ENCODE assay signal across 8 cellular contexts in genomic region chr7:2729893-2730716, GRCh38. TPM values are rescaled to one million over a fixed set of nuclear protein-coding genes. Genes with fewer than 3 reads are reported as not detected.
DNase-seq lines count a peak whose midpoint lies in the region; TF ChIP-seq lines count a peak whose summit lies in the region.
"Had no signal": no experiment of that assay in that cellular context is flagged by ENCODE, and none has a peak within 500 bp of the region (broad histone marks: within the 10 kb centered on the region; RNA-seq: fewer than 3 reads in every experiment).

No MANE protein-coding gene starts in this region.

- POLR2A ChIA-PET in activated CD4-positive, alpha-beta memory T cell treated with anti-CD3 and anti-CD28 coated beads for 36 hours (lab: Charles Lee): no interaction called here

- H4K8ac ChIP-seq in neuronal stem cell (ENCODE audit: low read depth, low read length): no peak overlapping the region

- H3K27ac Mint-ChIP-seq in activated CD4-positive, alpha-beta memory T cell treated with anti-CD3 and anti-CD28 coated beads for 36 hours: no peak overlapping the region
- peak overlapping the region; percentile 43 for H3K27ac Mint-ChIP-seq in glutamatergic neuron (ENCODE audit: unreplicated experiment)

- peak; percentile 40 for TF ChIP-seq EP300 in transverse colon (IDR thresholded peaks at IDR 0.05; ENCODE audit: low read depth)

- H3K4me3 ChIP-seq in neuronal stem cell (ENCODE audit: low read length in 2 of 2): no peak overlapping the region
- no peak overlapping the region for H3K4me3 ChIP-seq in transverse colon

- no peaks in the 10 kb centered on the region for H3K9me3 Mint-ChIP-seq in activated CD4-positive, alpha-beta memory T cell treated with anti-CD3 and anti-CD28 coated beads for 36 hours
- peaks cover 11% of the 10 kb centered on the region for H3K9me3 Mint-ChIP-seq in glutamatergic neuron (ENCODE audit: unreplicated experiment)

- no peak for TF ChIP-seq POLR2A in transverse colon (IDR thresholded peaks at IDR 0.05)

- H3K4ac ChIP-seq in neuronal stem cell (ENCODE audit: low read length): no peak overlapping the region

- H2BK12ac ChIP-seq in neuronal stem cell (ENCODE audit: low read length): no peak overlapping the region

- CTCF ChIA-PET in activated CD4-positive, alpha-beta memory T cell treated with anti-CD3 and anti-CD28 coated beads for 36 hours (lab: Charles Lee): interaction anchor here (0.8 to 1.9 kb wide), 2 partner anchors 11 to 20 kb away, joined by 4 to 7 read pairs; no protein-coding TSS in a partner anchor

- no peaks in the 10 kb centered on the region for H3K27me3 Mint-ChIP-seq in activated CD4-positive, alpha-beta memory T cell treated with anti-CD3 and anti-CD28 coated beads for 36 hours
- peaks cover 13% of the 10 kb centered on the region for H3K27me3 Mint-ChIP-seq in glutamatergic neuron (ENCODE audit: unreplicated experiment)

- H3K4me3 Mint-ChIP-seq in activated CD4-positive, alpha-beta memory T cell treated with anti-CD3 and anti-CD28 coated beads for 36 hours: no peak overlapping the region
- H3K4me3 Mint-ChIP-seq in glutamatergic neuron (ENCODE audit: unreplicated experiment): peak overlapping the region; percentile 17

- no peak overlapping the region for H2AFZ ChIP-seq in neuronal stem cell (ENCODE audit: low read length)

- H3K79me1 ChIP-seq in neuronal stem cell (ENCODE audit: low read depth, low read length): no peaks in the 10 kb centered on the region

- H3K9me3 ChIP-seq in neuronal stem cell (replicated peaks in 1 of 2; ENCODE audit: control insufficient read depth in 2 of 2, insufficient read depth in 1 of 2, low read depth in 1 of 2, low read length in 2 of 2) (peaks cover 0 to 4% of the 10 kb centered on the region in 2 donors), transverse colon (no peaks in the 10 kb centered on the region)

- H3K9ac ChIP-seq in neuronal stem cell (ENCODE audit: low read depth, low read length, poor library complexity): peak overlapping the region; percentile 54

- no peak overlapping the region for H3K23ac ChIP-seq in neuronal stem cell (ENCODE audit: low read depth, low read length, poor library complexity)

- no peak overlapping the region for H2BK15ac ChIP-seq in neuronal stem cell (ENCODE audit: low read length)

- H3K36me3 Mint-ChIP-seq in activated CD4-positive, alpha-beta memory T cell treated with anti-CD3 and anti-CD28 coated beads for 36 hours: peaks cover 16% of the 10 kb centered on the region
- H3K36me3 Mint-ChIP-seq in glutamatergic neuron (ENCODE audit: unreplicated experiment): peaks cover 16% of the 10 kb centered on the region

- H3K27ac ChIP-seq in neuronal stem cell (replicated peaks; ENCODE audit: low read length) (no peak overlapping the region), transverse colon (peak overlapping the region; percentile 69 to 86 (median 78))

- no peaks in the 10 kb centered on the region for H3K27me3 ChIP-seq in neuronal stem cell (ENCODE audit: control insufficient read depth in 3 of 3, insufficient read depth in 3 of 3, low read depth in 1 of 3, low read length in 3 of 3)
- no peaks in the 10 kb centered on the region for H3K27me3 ChIP-seq in transverse colon

- intact Hi-C loops in activated CD4-positive, alpha-beta memory T cell treated with anti-CD3 and anti-CD28 coated beads for 36 hours (cut with micrococcal nuclease): no loop called here
- intact Hi-C loops in transverse colon (cut with DNase I; ENCODE audit: low total_unique reads): loop anchor here (2.0 kb wide), 1 partner anchor 77 kb away; no protein-coding TSS in a partner anchor

- no peak overlapping the region for H2AK5ac ChIP-seq in neuronal stem cell (ENCODE audit: low read depth, low read length)

- H3K4me1 ChIP-seq in neuronal stem cell (ENCODE audit: control insufficient read depth in 2 of 2, insufficient read depth in 1 of 2, low read depth in 1 of 2, low read length in 2 of 2) (peaks cover 3% of the 10 kb centered on the region in 2 donors), transverse colon (peaks cover 12 to 44% (median 28%) of the 10 kb centered on the region in 4 donors)

- H2BK120ac ChIP-seq in neuronal stem cell (ENCODE audit: low read depth, low read length): no peak overlapping the region

- no peak overlapping the region for H2BK5ac ChIP-seq in neuronal stem cell (ENCODE audit: low read length)

- no peak overlapping the region for H3K14ac ChIP-seq in neuronal stem cell (ENCODE audit: low read length)

- peak; percentile 5 for DNase-seq in activated CD4-positive, alpha-beta memory T cell treated with anti-CD3 and anti-CD28 coated beads for 36 hours
- no peak for DNase-seq in glutamatergic neuron
- no peak for DNase-seq in neuronal stem cell (ENCODE audit: low spot score)
- DNase-seq in transverse colon: no peak
- no peak for DNase-seq in DMS114 treated with DMSO at 0.1 percent for 48 hours (lab: John Stamatoyannopoulos, UW; ENCODE audit: unreplicated experiment)
- DNase-seq in dedifferentiated amniotic fluid mesenchymal stem cell (ENCODE audit: extremely low spot score): no peak
- no peak for DNase-seq in GM19240 (ENCODE audit: insufficient read length, low spot score)
- DNase-seq: amniotic stem cell had no signal

- H3K18ac ChIP-seq in neuronal stem cell (ENCODE audit: low read length): no peak overlapping the region

- H3K4me2 ChIP-seq in neuronal stem cell (ENCODE audit: insufficient read depth, low read length, poor library complexity, severe bottlenecking): no peak overlapping the region

- in situ Hi-C loops in transverse colon (cut with MboI; ENCODE audit: low pct_ligation_motif_present in 1 of 4, low pct_unique_long_range_greater_than_20kb in 1 of 4, low sequenced_read_pairs in 3 of 4): no loop called here

- WGBS in neuronal stem cell (ENCODE audit: extremely low coverage in 2 of 2, insufficient read length in 2 of 2, insufficient replicate concordance in 1 of 2), 2 donors: no CpG with 5 or more reads among the region's 33 CpGs
- WGBS in transverse colon (ENCODE audit: low coverage in 1 of 2), 2 donors: 62 to 83% methylated on average over 4 to 31 of the region's 33 CpGs

- TF ChIP-seq CTCF in glutamatergic neuron (IDR thresholded peaks at IDR 0.05; ENCODE audit: partially characterized antibody, unreplicated experiment) (no peak), transverse colon (IDR thresholded peaks at IDR 0.05) (no peak)

- H3K4me1 Mint-ChIP-seq in activated CD4-positive, alpha-beta memory T cell treated with anti-CD3 and anti-CD28 coated beads for 36 hours (ENCODE audit: low read depth): peaks cover 14% of the 10 kb centered on the region
- peaks cover 19% of the 10 kb centered on the region for H3K4me1 Mint-ChIP-seq in glutamatergic neuron (ENCODE audit: low read depth, unreplicated experiment)

- H4K91ac ChIP-seq in neuronal stem cell (ENCODE audit: low read depth, low read length, poor library complexity): no peak overlapping the region

- peaks cover 15 to 59% of the 10 kb centered on the region in 2 donors for H3K36me3 ChIP-seq in neuronal stem cell (replicated peaks in 1 of 2; ENCODE audit: control insufficient read depth in 2 of 2, insufficient read depth in 2 of 2, low read length in 2 of 2)
- H3K36me3 ChIP-seq in transverse colon: peaks cover 0 to 5% (median 0%) of the 10 kb centered on the region in 4 donors

RNA-seq across cellular contexts. Expression of gene AMZ1, which starts 42.1 kb away (rescaled TPM):
- under 1 TPM; 0.83 to 0.94 TPM for total RNA-seq in activated CD4-positive, alpha-beta memory T cell treated with anti-CD3 and anti-CD28 coated beads for 36 hours
- total RNA-seq in glutamatergic neuron (ENCODE audit: unreplicated experiment): 0.15 TPM
- polyA plus RNA-seq in neuronal stem cell (2013, experiment 1 of 2): 0.04 TPM
- polyA plus RNA-seq in neuronal stem cell (2013, experiment 2 of 2): 0.01 TPM
- under 1 TPM in 1 of 4 donors, not detected in 3; 0.64 TPM for total RNA-seq in transverse colon
